ENCODE assay signal across 24 cellular contexts in the genomic region with DNA sequence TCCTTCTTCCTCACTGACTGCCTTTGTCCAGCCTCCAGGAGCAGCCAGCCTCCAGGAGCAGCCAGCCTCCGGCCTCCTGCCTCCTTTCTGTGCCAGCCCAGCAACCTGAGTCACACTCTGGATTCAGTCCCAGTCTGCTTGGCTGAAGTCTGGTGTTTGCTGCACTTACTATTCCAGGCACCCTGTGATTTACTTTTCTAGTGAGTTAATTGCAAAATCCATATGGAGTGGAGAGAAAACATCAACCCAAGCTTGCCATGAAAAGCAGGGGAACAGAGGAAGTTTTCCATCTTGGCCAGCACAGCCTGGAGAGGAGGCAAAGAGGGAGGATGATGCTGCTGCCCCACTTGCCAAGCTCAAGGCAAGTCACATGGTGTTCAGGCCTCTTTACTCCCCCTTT.
DNase-seq lines count a peak whose midpoint lies in the region; TF ChIP-seq lines count a peak whose summit lies in the region.
"Had no signal": no experiment of that assay in that cellular context is flagged by ENCODE, and none has a peak within 500 bp of the region (broad histone marks: within the 10 kb centered on the region; RNA-seq: fewer than 3 reads in every experiment).

No MANE protein-coding gene starts in this region.

- no peak overlapping the region for H3K4me2 ChIP-seq in GM23248 (ENCODE audit: unreplicated experiment)

- no peaks in the 10 kb centered on the region for H4K20me1 ChIP-seq in GM23248 (ENCODE audit: insufficient read depth)

- no peaks in the 10 kb centered on the region for H3K36me3 Mint-ChIP-seq in T-helper 2 cell treated with Interferon-gamma antibody and Interleukin-4, amounts not matched to agents 5 μg/mL and 100 μg/mL, for 36 hours (ENCODE audit: low read depth)
- H3K36me3 Mint-ChIP-seq: CD8-positive, alpha-beta memory T cell had no signal

- no peak overlapping the region for H3K9ac ChIP-seq in GM23248

- in situ Hi-C loops in GM23248 (cut with MboI) = no loop called here

- H3K4me3 ChIP-seq in GM23248 = no peak overlapping the region
- no peak overlapping the region for H3K4me3 ChIP-seq in fibroblast of mammary gland (ENCODE audit: control insufficient read depth, low read depth, low read length)
- H3K4me3 ChIP-seq: adrenal gland, breast epithelium, heart right ventricle, SJCRH30 had no signal

- no peak for TF ChIP-seq CTCF in fibroblast of mammary gland (conservative IDR thresholded peaks at IDR 0.05; ENCODE audit: control insufficient read depth, insufficient read depth, low read depth, low read length)

- no peaks in the 10 kb centered on the region for H3K9me3 ChIP-seq in GM23248 (ENCODE audit: low read depth)
- H3K9me3 ChIP-seq: adrenal gland, breast epithelium, heart right ventricle, SJCRH30 had no signal

- no peak overlapping the region for H3K27ac ChIP-seq in GM23248
- H3K27ac ChIP-seq: adrenal gland, breast epithelium, heart right ventricle, SJCRH30 had no signal

- no peaks in the 10 kb centered on the region for H3F3A ChIP-seq in GM23248 (ENCODE audit: insufficient read depth)

- no peak overlapping the region for H3K27ac Mint-ChIP-seq in T-helper 2 cell treated with Interferon-gamma antibody and Interleukin-4, amounts not matched to agents 5 μg/mL and 100 μg/mL, for 36 hours
- H3K27ac Mint-ChIP-seq: H9; T-helper 1 cell treated with Interleukin-12 subunit alpha and Interleukin-12 subunit beta and Interleukin-4 antibody, amounts not matched to agents 30 μg/mL and 1 μg/mL, for 36 hours had no signal

- no peak overlapping the region for H2AFZ ChIP-seq in GM23248

- H3K4me1 ChIP-seq in GM23248 (ENCODE audit: insufficient read depth) = no peaks in the 10 kb centered on the region
- H3K4me1 ChIP-seq: adrenal gland, breast epithelium, heart right ventricle had no signal

- H3K9me3 Mint-ChIP-seq in T-helper 2 cell treated with Interferon-gamma antibody and Interleukin-4, amounts not matched to agents 5 μg/mL and 100 μg/mL, for 36 hours = no peaks in the 10 kb centered on the region
- H3K9me3 Mint-ChIP-seq: activated T-cell treated with anti-CD3 and anti-CD28 coated beads, Interleukin-2, amount 50 U/mL, for 4 hours; T-helper 1 cell treated with Interleukin-12 subunit alpha and Interleukin-12 subunit beta and Interleukin-4 antibody, amounts not matched to agents 30 μg/mL and 1 μg/mL, for 36 hours had no signal

- DNase-seq in GM23248 = peak; percentile 10
- DNase-seq in NCI-H69 (lab: John Stamatoyannopoulos, UW) = peak; percentile 66
- DNase-seq in fibroblast of mammary gland (ENCODE audit: low read depth) = peak; percentile 83
- peak; percentile 31 for DNase-seq in pons (ENCODE audit: low spot score)
- DNase-seq in T-helper 2 cell treated with Interferon-gamma antibody and Interleukin-4, amounts not matched to agents 5 μg/mL and 100 μg/mL, for 36 hours (ENCODE audit: low spot score) = no peak
- DNase-seq in GM19240 (ENCODE audit: insufficient read length, low spot score) = no peak
- DNase-seq in activated effector memory CD4-positive, alpha-beta T cell treated with anti-CD3 and anti-CD28 coated beads, Interleukin-2, amount 50 U/mL, for 16 hours = no peak
- DNase-seq: activated CD4-positive, alpha-beta T cell treated with anti-CD3 and anti-CD28 coated beads for 4 hours; activated naive CD4-positive, alpha-beta T cell treated with Interleukin-2 at 50 U/mL for 16 hours; activated T-cell treated with anti-CD3 and anti-CD28 coated beads, Interleukin-2, amount 50 U/mL, for 4 hours; adrenal gland; CD8-positive, alpha-beta memory T cell; cortex of kidney; GF-D8; H9; heart right ventricle; Karpas-422; left colon; mesendoderm; NCI-H2029; SJCRH30; trophoblast cell had no signal

- WGBS in GM23248 (ENCODE audit: low coverage in 1 of 2, low lambda C conversion rate in 2 of 2, missing lambda C conversion rate in 2 of 2), 2 experiments = 7 to 13% methylated on average over 1 of the region's 1 CpG

- H3K27me3 Mint-ChIP-seq in T-helper 2 cell treated with Interferon-gamma antibody and Interleukin-4, amounts not matched to agents 5 μg/mL and 100 μg/mL, for 36 hours (ENCODE audit: low read depth) = peaks cover 22% of the 10 kb centered on the region

- H3K4me3 Mint-ChIP-seq in T-helper 2 cell treated with Interferon-gamma antibody and Interleukin-4, amounts not matched to agents 5 μg/mL and 100 μg/mL, for 36 hours = no peak overlapping the region
- H3K4me3 Mint-ChIP-seq: activated T-cell treated with anti-CD3 and anti-CD28 coated beads, Interleukin-2, amount 50 U/mL, for 4 hours; H9; T-helper 1 cell treated with Interleukin-12 subunit alpha and Interleukin-12 subunit beta and Interleukin-4 antibody, amounts not matched to agents 30 μg/mL and 1 μg/mL, for 36 hours had no signal

- H3K36me3 ChIP-seq in GM23248 (ENCODE audit: low read depth) = no peaks in the 10 kb centered on the region
- H3K36me3 ChIP-seq: adrenal gland, breast epithelium, heart right ventricle, SJCRH30 had no signal

- peaks cover 6% of the 10 kb centered on the region for H3K27me3 ChIP-seq in GM23248 (replicated peaks; ENCODE audit: insufficient read depth)
- H3K27me3 ChIP-seq: adrenal gland, breast epithelium, SJCRH30 had no signal

- H3K79me2 ChIP-seq in GM23248 (ENCODE audit: insufficient read depth) = no peaks in the 10 kb centered on the region

- no peaks in the 10 kb centered on the region for H3K4me1 Mint-ChIP-seq in T-helper 2 cell treated with Interferon-gamma antibody and Interleukin-4, amounts not matched to agents 5 μg/mL and 100 μg/mL, for 36 hours (ENCODE audit: low read depth)
- H3K4me1 Mint-ChIP-seq: CD8-positive, alpha-beta memory T cell had no signal

- H3K9me2 ChIP-seq in GM23248 (ENCODE audit: insufficient read depth) = no peaks in the 10 kb centered on the region

Comparison
In these comparisons a context has a peak if more than half of its experiments do, and no peak if none do; other contexts are left out.
1. DNase-seq: peak in GM23248 (single experiment), NCI-H69 (single experiment), fibroblast of mammary gland (single experiment) and pons (single experiment); none in T-helper 2 cell treated with Interferon-gamma antibody and Interleukin-4, amounts not matched to agents 5 μg/mL and 100 μg/mL, for 36 hours (single experiment), GM19240 (single experiment) and activated effector memory CD4-positive, alpha-beta T cell treated with anti-CD3 and anti-CD28 coated beads, Interleukin-2, amount 50 U/mL, for 16 hours (single experiment).